ENCODE assay signal across 22 cellular contexts in the genomic region with DNA sequence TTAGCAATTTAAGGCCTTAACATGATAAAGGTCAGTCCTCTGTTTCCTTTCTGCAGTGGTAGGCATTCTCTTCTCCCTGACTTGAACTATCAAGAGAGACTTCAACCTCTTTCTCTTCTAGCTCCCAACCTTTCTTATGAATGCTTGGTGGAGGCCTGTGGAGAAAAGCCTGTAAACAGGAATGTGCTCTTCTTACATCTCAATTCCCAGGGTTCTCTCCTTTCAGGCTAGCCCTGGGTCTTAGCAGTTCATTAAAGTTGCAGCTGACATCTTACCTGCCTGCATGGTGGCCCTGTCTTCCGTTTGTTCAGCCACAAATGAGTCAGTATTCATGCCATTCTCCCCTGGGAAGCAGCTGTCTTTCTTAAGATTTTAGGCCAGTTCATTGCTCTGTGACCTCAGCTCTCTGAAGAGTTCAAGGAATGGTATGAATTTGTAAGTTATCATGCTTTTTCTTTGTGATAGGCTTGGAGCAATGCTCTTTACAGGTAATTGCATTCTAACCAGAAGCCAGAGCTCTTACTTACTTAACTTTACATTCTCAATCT.
DNase-seq lines count a peak whose midpoint lies in the region; ATAC-seq lines count a peak whose summit lies in the region.
"Had no signal": no experiment of that assay in that cellular context is flagged by ENCODE, and none has a peak within 500 bp of the region (broad histone marks: within the 10 kb centered on the region; RNA-seq: fewer than 3 reads in every experiment).

No MANE protein-coding gene starts in this region.

- peak; percentile 19 for DNase-seq in ELF-1 (ENCODE audit: low read depth, low spot score)
- peak; percentile 83 for DNase-seq in iPS DF 19.7 (ENCODE audit: low read depth, low spot score)
- DNase-seq in mesendoderm = peak; percentile 91
- DNase-seq in ACHN = no peak
- DNase-seq in Kasumi-1 (lab: John Stamatoyannopoulos, UW) = no peak
- DNase-seq in activated T-helper 1 cell treated with anti-CD3 and anti-CD28 coated beads, Interleukin-12 subunit alpha, Interleukin-12 subunit beta, Interleukin-2, Interleukin-4 antibody, amounts not matched to agents 30 ng/mL and 10 ng/mL and 1 ng/mL, durations not matched to agents 14 hours and 24 hours and 36 hours (ENCODE audit: low spot score) = no peak
- DNase-seq: 8988T; BE2C; CD4-positive, CD25-positive, alpha-beta regulatory T cell; EL; Karpas-422; NCI-H1417; NCI-H187 treated with DMSO at 0.1 percent for 48 hours; NCI-H226; NCI-H510A treated with DMSO at 0.1 percent for 48 hours; NCI-H748 treated with DMSO at 0.1 percent for 48 hours; SHP77 treated with DMSO at 0.1 percent for 48 hours; SK-N-SH had no signal

- peak overlapping the region; percentile 87 for H3K27ac ChIP-seq in HUES64 (ENCODE audit: low read depth, low read length)
- H3K27ac ChIP-seq in mesendoderm (ENCODE audit: low read depth, low read length) = peak overlapping the region; percentile 45
- H3K27ac ChIP-seq: RWPE1 had no signal

- peaks cover 5% of the 10 kb centered on the region for H3K9me3 Mint-ChIP-seq in activated T-helper 1 cell treated with anti-CD3 and anti-CD28 coated beads, Interleukin-12 subunit alpha, Interleukin-12 subunit beta, Interleukin-2, Interleukin-4 antibody, amounts not matched to agents 30 ng/mL and 10 ng/mL and 1 ng/mL, durations not matched to agents 14 hours and 24 hours and 36 hours

- H3K27me3 Mint-ChIP-seq in activated T-helper 1 cell treated with anti-CD3 and anti-CD28 coated beads, Interleukin-12 subunit alpha, Interleukin-12 subunit beta, Interleukin-2, Interleukin-4 antibody, amounts not matched to agents 30 ng/mL and 10 ng/mL and 1 ng/mL, durations not matched to agents 14 hours and 24 hours and 36 hours (ENCODE audit: insufficient read depth) = no peaks in the 10 kb centered on the region
- H3K27me3 Mint-ChIP-seq: CD4-positive, CD25-positive, alpha-beta regulatory T cell had no signal

- H3K4me2 ChIP-seq in mesendoderm (ENCODE audit: low read length) = no peak overlapping the region
- H3K4me2 ChIP-seq: SK-N-SH had no signal

- H3K9ac ChIP-seq in HUES64 (ENCODE audit: low read depth, low read length) (no peak overlapping the region), mesendoderm (ENCODE audit: low read length) (no peak overlapping the region)
- H3K9ac ChIP-seq: SK-N-SH had no signal

- no peaks in the 10 kb centered on the region for H3K36me3 Mint-ChIP-seq in activated T-helper 1 cell treated with anti-CD3 and anti-CD28 coated beads, Interleukin-12 subunit alpha, Interleukin-12 subunit beta, Interleukin-2, Interleukin-4 antibody, amounts not matched to agents 30 ng/mL and 10 ng/mL and 1 ng/mL, durations not matched to agents 14 hours and 24 hours and 36 hours (ENCODE audit: low read depth)
- H3K36me3 Mint-ChIP-seq: CD4-positive, CD25-positive, alpha-beta regulatory T cell had no signal

- H3K9me3 ChIP-seq in HUES64 (ENCODE audit: insufficient read depth, low read depth, low read length) = peaks cover 20% of the 10 kb centered on the region; the same call in 1 of the 2 replicates
- H3K9me3 ChIP-seq: BE2C had no signal

- H4K8ac ChIP-seq in mesendoderm (ENCODE audit: low read depth, low read length) = no peak overlapping the region

- WGBS in HUES64 = 21% methylated on average over 1 of the region's 1 CpG
- no CpG with 5 or more reads among the region's 1 CpG for WGBS in mesendoderm (ENCODE audit: extremely low coverage, insufficient coverage, low lambda C conversion rate)

- no peak overlapping the region for H3K18ac ChIP-seq in mesendoderm (ENCODE audit: low read length)

- in situ Hi-C loops in ACHN (cut with HindIII; ENCODE audit: low pct_ligation_motif_present, low pct_unique_long_range_greater_than_20kb, low sequenced_read_pairs) = no loop called here

- H3K23ac ChIP-seq in mesendoderm (ENCODE audit: low read length) = no peak overlapping the region

- no peak overlapping the region for H2BK5ac ChIP-seq in mesendoderm (ENCODE audit: low read length)

- no peak overlapping the region for H2BK15ac ChIP-seq in mesendoderm (replicated peaks; ENCODE audit: low read depth)

- no peak overlapping the region for H2AK5ac ChIP-seq in mesendoderm (ENCODE audit: low read length)

- H3K4ac ChIP-seq in mesendoderm (ENCODE audit: low read depth, low read length) = no peak overlapping the region

- intact Hi-C loops in activated T-helper 1 cell treated with anti-CD3 and anti-CD28 coated beads, Interleukin-12 subunit alpha, Interleukin-12 subunit beta, Interleukin-2, Interleukin-4 antibody, amounts not matched to agents 30 ng/mL and 10 ng/mL and 1 ng/mL, durations not matched to agents 14 hours and 24 hours and 36 hours (cut with micrococcal nuclease) = no loop called here

- no peaks in the 10 kb centered on the region for H3K4me1 Mint-ChIP-seq in activated T-helper 1 cell treated with anti-CD3 and anti-CD28 coated beads, Interleukin-12 subunit alpha, Interleukin-12 subunit beta, Interleukin-2, Interleukin-4 antibody, amounts not matched to agents 30 ng/mL and 10 ng/mL and 1 ng/mL, durations not matched to agents 14 hours and 24 hours and 36 hours (ENCODE audit: low read depth)
- H3K4me1 Mint-ChIP-seq: CD4-positive, CD25-positive, alpha-beta regulatory T cell had no signal

- peak overlapping the region; percentile 28 for H3K56ac ChIP-seq in mesendoderm (ENCODE audit: low read length)

- H3K27ac Mint-ChIP-seq in activated T-helper 1 cell treated with anti-CD3 and anti-CD28 coated beads, Interleukin-12 subunit alpha, Interleukin-12 subunit beta, Interleukin-2, Interleukin-4 antibody, amounts not matched to agents 30 ng/mL and 10 ng/mL and 1 ng/mL, durations not matched to agents 14 hours and 24 hours and 36 hours = no peak overlapping the region
- H3K27ac Mint-ChIP-seq: CD4-positive, CD25-positive, alpha-beta regulatory T cell had no signal

- H3K27me3 ChIP-seq in HUES64 (ENCODE audit: insufficient read depth, low read length) (no peaks in the 10 kb centered on the region), mesendoderm (ENCODE audit: insufficient read depth, low read length, poor library complexity) (no peaks in the 10 kb centered on the region)
- H3K27me3 ChIP-seq: BE2C had no signal

- no peak overlapping the region for H2BK120ac ChIP-seq in mesendoderm (ENCODE audit: low read depth, low read length)

- H4K5ac ChIP-seq in mesendoderm (ENCODE audit: low read length) = no peak overlapping the region

- H3K36me3 ChIP-seq in HUES64 (ENCODE audit: insufficient read depth, low read length) (no peaks in the 10 kb centered on the region), mesendoderm (ENCODE audit: control insufficient read depth, insufficient read depth, low read length) (no peaks in the 10 kb centered on the region)
- H3K36me3 ChIP-seq: BE2C had no signal

- H3K4me3 ChIP-seq in HUES64 (ENCODE audit: low read length) (no peak overlapping the region), mesendoderm (ENCODE audit: low read length) (no peak overlapping the region)

- H3K79me1 ChIP-seq in mesendoderm (ENCODE audit: low read length) = peaks cover 6% of the 10 kb centered on the region

- H3K4me1 ChIP-seq in HUES64 (ENCODE audit: insufficient read depth, low read length) (peaks cover 17% of the 10 kb centered on the region), mesendoderm (ENCODE audit: control insufficient read depth, low read depth, low read length) (peaks cover 8% of the 10 kb centered on the region)
- H3K4me1 ChIP-seq: BE2C had no signal

- no peak for ATAC-seq in GM18519 (IDR thresholded peaks at IDR 0.05; ENCODE audit: low FRiP score, unreplicated experiment)
- ATAC-seq: HCT116 had no signal

- no peak overlapping the region for H3K4me3 Mint-ChIP-seq in activated T-helper 1 cell treated with anti-CD3 and anti-CD28 coated beads, Interleukin-12 subunit alpha, Interleukin-12 subunit beta, Interleukin-2, Interleukin-4 antibody, amounts not matched to agents 30 ng/mL and 10 ng/mL and 1 ng/mL, durations not matched to agents 14 hours and 24 hours and 36 hours
- H3K4me3 Mint-ChIP-seq: CD4-positive, CD25-positive, alpha-beta regulatory T cell had no signal

- H3K79me2 ChIP-seq in mesendoderm (ENCODE audit: control insufficient read depth, insufficient read depth, low read length) = peaks cover 46% of the 10 kb centered on the region

Comparison
In these comparisons a context has a peak if more than half of its experiments do, and no peak if none do; other contexts are left out.
1. DNase-seq: peak in ELF-1 (single experiment), iPS DF 19.7 (single experiment) and mesendoderm (single experiment); none in ACHN (single experiment), Kasumi-1 (0 of 2) and activated T-helper 1 cell treated with anti-CD3 and anti-CD28 coated beads, Interleukin-12 subunit alpha, Interleukin-12 subunit beta, Interleukin-2, Interleukin-4 antibody, amounts not matched to agents 30 ng/mL and 10 ng/mL and 1 ng/mL, durations not matched to agents 14 hours and 24 hours and 36 hours (single experiment).